Comparison of ENCODE assay signal across 1 cellular context in the genomic region with DNA sequence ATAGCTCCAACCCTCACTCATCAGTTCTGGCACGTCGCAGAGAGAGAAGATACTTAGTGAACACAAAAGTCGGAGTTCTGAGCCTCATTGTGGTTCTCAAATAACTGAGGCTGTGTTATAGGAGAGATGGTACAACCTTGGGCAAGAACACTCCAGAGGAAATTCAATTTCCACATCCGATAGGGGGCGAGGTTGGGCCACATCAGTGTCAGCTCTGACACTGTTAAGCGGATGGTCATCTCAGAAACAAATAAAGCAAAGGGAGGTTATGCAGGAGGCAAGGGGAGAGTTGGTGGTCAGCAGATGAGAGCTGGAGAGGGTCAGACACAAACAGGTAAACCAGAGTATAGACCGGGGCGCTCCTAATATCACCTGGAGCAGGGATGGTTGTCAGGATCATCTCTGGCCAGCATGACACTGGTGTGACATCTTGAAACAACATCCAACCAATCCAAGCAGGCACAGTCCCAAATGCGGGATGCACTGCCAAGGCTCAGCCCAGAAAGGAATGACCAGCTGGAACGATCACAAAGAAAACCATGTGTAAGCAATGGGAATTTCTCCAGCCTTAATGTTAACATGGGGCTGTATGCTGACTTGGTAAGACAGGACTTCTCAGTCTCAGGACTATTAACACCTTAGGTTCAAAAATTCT.
TF ChIP-seq lines count a peak whose summit lies in the region.

No MANE protein-coding gene starts in this region.

TF ChIP-seq in K562, 482 proteins besides CTCF, POLR2A, EP300 and RAD21 (continued from another document):
- TF ChIP-seq, protein P1, sequence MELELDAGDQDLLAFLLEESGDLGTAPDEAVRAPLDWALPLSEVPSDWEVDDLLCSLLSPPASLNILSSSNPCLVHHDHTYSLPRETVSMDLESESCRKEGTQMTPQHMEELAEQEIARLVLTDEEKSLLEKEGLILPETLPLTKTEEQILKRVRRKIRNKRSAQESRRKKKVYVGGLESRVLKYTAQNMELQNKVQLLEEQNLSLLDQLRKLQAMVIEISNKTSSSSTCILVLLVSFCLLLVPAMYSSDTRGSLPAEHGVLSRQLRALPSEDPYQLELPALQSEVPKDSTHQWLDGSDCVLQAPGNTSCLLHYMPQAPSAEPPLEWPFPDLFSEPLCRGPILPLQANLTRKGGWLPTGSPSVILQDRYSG (tag; conservative IDR thresholded peaks at IDR 0.05; ENCODE audit: low read depth), result no peak
- TF ChIP-seq, protein P2, sequence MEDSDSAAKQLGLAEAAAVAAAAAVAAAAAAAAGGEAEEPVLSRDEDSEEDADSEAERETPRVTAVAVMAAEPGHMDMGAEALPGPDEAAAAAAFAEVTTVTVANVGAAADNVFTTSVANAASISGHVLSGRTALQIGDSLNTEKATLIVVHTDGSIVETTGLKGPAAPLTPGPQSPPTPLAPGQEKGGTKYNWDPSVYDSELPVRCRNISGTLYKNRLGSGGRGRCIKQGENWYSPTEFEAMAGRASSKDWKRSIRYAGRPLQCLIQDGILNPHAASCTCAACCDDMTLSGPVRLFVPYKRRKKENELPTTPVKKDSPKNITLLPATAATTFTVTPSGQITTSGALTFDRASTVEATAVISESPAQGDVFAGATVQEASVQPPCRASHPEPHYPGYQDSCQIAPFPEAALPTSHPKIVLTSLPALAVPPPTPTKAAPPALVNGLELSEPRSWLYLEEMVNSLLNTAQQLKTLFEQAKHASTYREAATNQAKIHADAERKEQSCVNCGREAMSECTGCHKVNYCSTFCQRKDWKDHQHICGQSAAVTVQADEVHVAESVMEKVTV (CRISPR knock-in tag; IDR thresholded peaks at IDR 0.05), result 0 out of 2 replicates have a peak, but pooled peaks have one; percentile 15
